In the genomic region with DNA sequence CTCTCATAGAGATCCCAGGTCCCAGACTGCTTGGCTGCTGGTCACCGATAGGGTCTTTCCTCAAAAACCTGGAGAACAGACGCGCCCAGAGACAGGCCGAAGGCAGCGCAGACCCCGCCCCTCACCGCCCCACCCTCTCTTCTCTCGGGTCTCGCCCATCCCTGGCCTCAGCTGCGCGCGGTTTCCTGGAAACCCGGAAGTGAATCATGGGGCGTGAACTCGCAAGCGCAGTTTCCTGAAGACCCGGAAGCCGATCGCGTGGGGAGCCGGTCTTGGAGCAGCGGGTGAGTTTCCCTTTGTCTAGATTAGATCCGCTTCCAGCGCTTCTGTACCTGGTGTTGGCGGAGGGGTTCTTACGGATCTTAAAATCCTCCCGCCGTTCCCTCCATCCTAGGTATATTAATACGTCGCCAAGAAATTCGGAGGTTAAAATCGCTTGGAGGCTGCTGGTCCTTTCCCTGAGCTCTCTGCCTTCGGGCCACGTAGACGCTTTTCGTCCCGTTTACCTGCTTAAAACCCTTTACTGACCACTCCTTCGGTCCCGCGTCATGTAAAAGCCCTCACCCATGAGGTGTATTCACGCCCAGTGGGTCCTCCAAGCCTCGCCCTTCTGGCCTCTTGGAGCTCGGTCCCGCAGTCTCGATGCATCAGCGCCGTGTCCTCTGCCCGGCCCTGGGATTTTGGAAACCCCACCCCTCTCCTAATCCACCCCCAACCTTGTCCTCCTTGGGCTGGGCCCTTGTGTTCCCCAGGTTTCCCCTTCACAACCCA, we compare ENCODE assay signal across 1 cellular context.
TF ChIP-seq lines count a peak whose summit lies in the region.

Gene ZNF578 (plus strand): TSS at position 230 of the 771 bp plus-strand sequence. CDS start 48,293 bp downstream, outside the sequence.

TF ChIP-seq in SK-N-SH treated with all-trans-retinoic acid at 6 μM for 48 hours, 23 proteins besides CTCF, POLR2A, EP300 and RAD21 (continued from another document):
- no peak for TF ChIP-seq POU6F1 (CRISPR knock-in tag; IDR thresholded peaks at IDR 0.05; ENCODE audit: borderline replicate concordance, low read depth)
- no peak for TF ChIP-seq ZNF565 (CRISPR knock-in tag; conservative IDR thresholded peaks at IDR 0.05; ENCODE audit: low read depth)
- TF ChIP-seq OSR1 (CRISPR knock-in tag; IDR thresholded peaks at IDR 0.05): no peak
- TF ChIP-seq ARNTL (CRISPR knock-in tag; IDR thresholded peaks at IDR 0.05; ENCODE audit: borderline replicate concordance, low read depth): no peak
- no peak for TF ChIP-seq ESRRG (CRISPR knock-in tag; IDR thresholded peaks at IDR 0.05)
